ENCODE assay signal across 18 cellular contexts in genomic region chr1:224539971-224540370, GRCh38.
DNase-seq lines count a peak whose midpoint lies in the region; ATAC-seq and TF ChIP-seq lines count a peak whose summit lies in the region.
"Had no signal": no experiment of that assay in that cellular context is flagged by ENCODE, and none has a peak within 500 bp of the region (broad histone marks: within the 10 kb centered on the region; RNA-seq: fewer than 3 reads in every experiment).

No MANE protein-coding gene starts in this region.

- H3K9me2 ChIP-seq in GM23248 (ENCODE audit: insufficient read depth): no peaks in the 10 kb centered on the region

- H3K27me3 ChIP-seq in GM23248 (replicated peaks; ENCODE audit: insufficient read depth): no peaks in the 10 kb centered on the region
- H3K27me3 ChIP-seq: brain microvascular endothelial cell, ovary, sigmoid colon had no signal

- H3K36me3 ChIP-seq in GM23248 (ENCODE audit: low read depth): no peaks in the 10 kb centered on the region
- H3K36me3 ChIP-seq: brain microvascular endothelial cell, ovary, sigmoid colon had no signal

- H3K9me3 ChIP-seq in GM23248 (ENCODE audit: low read depth): no peaks in the 10 kb centered on the region
- H3K9me3 ChIP-seq: ovary, sigmoid colon had no signal

- in situ Hi-C loops in GM23248 (cut with MboI) (no loop called here), astrocyte of the spinal cord (cut with HindIII; ENCODE audit: low sequenced_read_pairs) (no loop called here)

- intact Hi-C loops in left colon (cut with DNase I, micrococcal nuclease): no loop called here

- peaks cover 56% of the 10 kb centered on the region for H3K4me1 ChIP-seq in GM23248 (ENCODE audit: insufficient read depth)
- H3K4me1 ChIP-seq: sigmoid colon had no signal

- H3F3A ChIP-seq in GM23248 (ENCODE audit: insufficient read depth): peaks cover 48% of the 10 kb centered on the region

- H3K4me2 ChIP-seq in GM23248 (ENCODE audit: unreplicated experiment): peak overlapping the region; percentile 69

- H3K4me3 ChIP-seq in GM23248: peak overlapping the region; percentile 21
- H3K4me3 ChIP-seq in astrocyte of the spinal cord (ENCODE audit: low read depth, low read length): no peak overlapping the region
- H3K4me3 ChIP-seq: ovary, sigmoid colon had no signal

- WGBS in GM23248 (ENCODE audit: low coverage in 1 of 2, low lambda C conversion rate in 2 of 2, missing lambda C conversion rate in 2 of 2), 2 experiments: 7 to 13% methylated on average over 4 of the region's 4 CpGs

- ATAC-seq in left colon (no peak), GM19467 (IDR thresholded peaks at IDR 0.05; ENCODE audit: unreplicated experiment) (no peak), GM18858 (IDR thresholded peaks at IDR 0.05; ENCODE audit: unreplicated experiment) (no peak)
- ATAC-seq: WTC11 had no signal

- H4K20me1 ChIP-seq in GM23248 (ENCODE audit: insufficient read depth): no peaks in the 10 kb centered on the region

- H3K79me2 ChIP-seq in GM23248 (ENCODE audit: insufficient read depth): no peaks in the 10 kb centered on the region

- no peak overlapping the region for H3K9ac ChIP-seq in GM23248

- H2AFZ ChIP-seq in GM23248: peak overlapping the region; percentile 61

- no peak for TF ChIP-seq CTCF in astrocyte of the spinal cord (IDR thresholded peaks at IDR 0.05; ENCODE audit: low read depth, low read length)

- H3K27ac ChIP-seq in GM23248: no peak overlapping the region
- H3K27ac ChIP-seq: brain microvascular endothelial cell, epithelial cell of prostate, ovary, sigmoid colon had no signal

- DNase-seq in GM23248 (peak; percentile 51), MV-4-11 (lab: John Stamatoyannopoulos, UW) (peak; percentile 87), astrocyte of the spinal cord (ENCODE audit: low read depth, low spot score) (peak; percentile 81), myocyte (ENCODE audit: low read depth) (peak; percentile 34), left colon (no peak)
- DNase-seq: activated CD4-positive, alpha-beta memory T cell treated with anti-CD3 and anti-CD28 coated beads, Interleukin-2, amount 10 ng/mL, durations not matched to agents 7 days and 5 days; activated naive CD4-positive, alpha-beta T cell treated with anti-CD3 and anti-CD28 coated beads, Interleukin-2, amount 50 U/mL, for 16 hours; activated T-cell treated with anti-CD3 and anti-CD28 coated beads, Interleukin-2, amount 50 U/mL, for 1 hour; brain microvascular endothelial cell; cortex of kidney; NCI-H2227 treated with DMSO at 0.1 percent for 48 hours; ovary; sigmoid colon; stimulated activated CD4-positive, alpha-beta T cell treated with anti-CD3 and anti-CD28 coated beads, Interleukin-2, amount 100 ng/mL, for 24 hours had no signal

Comparison
In these comparisons a context has a peak if more than half of its experiments do, and no peak if none do; other contexts are left out.
1. DNase-seq: peak in GM23248 (single experiment), MV-4-11 (single experiment), astrocyte of the spinal cord (single experiment) and myocyte (single experiment); none in left colon (0 of 2).